In genomic region chr17:40016692-40017000, GRCh38 we compare ENCODE assay signal across 1 cellular context.
TF ChIP-seq lines count a peak whose summit lies in the region.

No MANE protein-coding gene starts in this region.

TF ChIP-seq in GM23338, 12 proteins besides CTCF, POLR2A, EP300 and RAD21 (continued from another document):
- TF ChIP-seq ZNF114 (CRISPR knock-in tag; IDR thresholded peaks at IDR 0.05) (no peak), NANOG (IDR thresholded peaks at IDR 0.05; ENCODE audit: borderline replicate concordance) (no peak), CREB1 (CRISPR knock-in tag; IDR thresholded peaks at IDR 0.05; ENCODE audit: low read depth) (no peak), JUNB (IDR thresholded peaks at IDR 0.05; ENCODE audit: unreplicated experiment) (no peak), POLR2AphosphoS5 (IDR thresholded peaks at IDR 0.05; ENCODE audit: low read depth) (no peak), EZH2phosphoT487 (IDR thresholded peaks at IDR 0.05; ENCODE audit: unreplicated experiment) (no peak), REST (IDR thresholded peaks at IDR 0.05; ENCODE audit: unreplicated experiment) (no peak), ZNF462 (CRISPR knock-in tag; IDR thresholded peaks at IDR 0.05) (no peak), EZH2 (IDR thresholded peaks at IDR 0.05; ENCODE audit: low read depth, unreplicated experiment) (no peak)
